In genomic region chr16:89994721-89995474, GRCh38 we compare ENCODE assay signal across 8 cellular contexts. TPM values are rescaled to one million over a fixed set of nuclear protein-coding genes. Genes with fewer than 3 reads are reported as not detected.
A peak's percentile ranks its signal among the peaks of the same experiment; 100 is the strongest.
DNase-seq lines count a peak whose midpoint lies in the region; ATAC-seq and TF ChIP-seq lines count a peak whose summit lies in the region.
"Not testable (repeated sequence)": the region's sequence is repeated elsewhere in the genome, so short reads cannot be mapped to it uniquely, and the experiment has no call there.

No MANE protein-coding gene starts in this region.

- not testable (repeated sequence) for H2AFZ ChIP-seq in OCI-LY7 (ENCODE audit: low read length)

- POLR2A ChIA-PET in OCI-LY7 (lab: Charles Lee), result not testable (repeated sequence)

- CTCF ChIA-PET in OCI-LY7 (lab: Charles Lee; ENCODE audit: unreplicated experiment), result not testable (repeated sequence)

- not testable (repeated sequence) for BruUV-seq in OCI-LY7 (replicated peaks; lab: Mats Ljungman, UMichigan)

- H4K20me1 ChIP-seq in OCI-LY7 (ENCODE audit: insufficient read depth, low read length), result not testable (repeated sequence)

- peak overlapping the region; percentile 96 for H3K27ac ChIP-seq in HUES48 (ENCODE audit: low read depth, low read length)
- peak overlapping the region; percentile 51 for H3K27ac ChIP-seq in OCI-LY7 (ENCODE audit: low read depth, low read length, poor library complexity, severe bottlenecking)
- peak overlapping the region; percentile 62 for H3K27ac ChIP-seq in foreskin keratinocyte

- peak overlapping the region; percentile 66 for H3K9ac ChIP-seq in HUES48 (ENCODE audit: low read depth, low read length)

- DNase-seq in BE2C, result peak; percentile 81
- peak; percentile 32 for DNase-seq in OCI-LY7 (ENCODE audit: low spot score)
- peak; percentile 32 to 33 for DNase-seq in activated CD4-positive, alpha-beta T cell treated with anti-CD3 and anti-CD28 coated beads, Interleukin-2, amount 50 U/mL, for 24 hours (ENCODE audit: low read depth in 1 of 2, low spot score in 1 of 2)
- DNase-seq in astrocyte of the spinal cord (ENCODE audit: low read depth, low spot score), result peak; percentile 64
- peak; percentile 16 to 39 for DNase-seq in foreskin keratinocyte
- DNase-seq in neural crest cell (ENCODE audit: low read depth, low spot score), result not testable (repeated sequence)
- DNase-seq in stimulated activated CD8-positive, alpha-beta memory T cell treated with anti-CD3 and anti-CD28 coated beads, Interleukin-4, amount 100 ng/mL, for 24 hours (ENCODE audit: low read depth), result peak; percentile 20

- H3K36me3 ChIP-seq in BE2C, result peaks cover 70% of the 10 kb centered on the region
- peaks cover 69% of the 10 kb centered on the region for H3K36me3 ChIP-seq in HUES48 (ENCODE audit: control insufficient read depth, insufficient read depth, low read length)
- peaks cover 79% of the 10 kb centered on the region for H3K36me3 ChIP-seq in OCI-LY7 (ENCODE audit: insufficient read depth, low read length)

- not testable (repeated sequence) for H3K27me3 Mint-ChIP-seq in neural crest cell (ENCODE audit: low read depth)

- intact Hi-C loops in OCI-LY7 (cut with micrococcal nuclease; ENCODE audit: unreplicated experiment), result not testable (repeated sequence)

- H3K9me3 Mint-ChIP-seq in neural crest cell, result not testable (repeated sequence)

- H3K9me3 ChIP-seq in BE2C, result not testable (repeated sequence)
- peaks cover 32% of the 10 kb centered on the region for H3K9me3 ChIP-seq in HUES48 (ENCODE audit: control insufficient read depth, insufficient read depth, low read length)
- peaks cover 21% of the 10 kb centered on the region for H3K9me3 ChIP-seq in OCI-LY7 (ENCODE audit: low read length)

- in situ Hi-C loops in astrocyte of the spinal cord (cut with HindIII; ENCODE audit: low sequenced_read_pairs), result not testable (repeated sequence)

- not testable (repeated sequence) for H3K4me1 ChIP-seq in BE2C; HUES48 (ENCODE audit: control insufficient read depth, insufficient read depth, low read length); OCI-LY7 (ENCODE audit: insufficient read depth, low read length, poor library complexity, severe bottlenecking); foreskin keratinocyte

- peak overlapping the region; percentile 16 for H3K4me3 Mint-ChIP-seq in neural crest cell

- TF ChIP-seq CTCF in BE2C (IDR thresholded peaks at IDR 0.05; ENCODE audit: low read depth, low read length); OCI-LY7 (conservative IDR thresholded peaks at IDR 0.05; ENCODE audit: low read length); astrocyte of the spinal cord (IDR thresholded peaks at IDR 0.05; ENCODE audit: low read depth, low read length); foreskin keratinocyte (conservative IDR thresholded peaks at IDR 0.05); neural crest cell (conservative IDR thresholded peaks at IDR 0.05): not testable (repeated sequence)

- not testable (repeated sequence) for H3K4me2 ChIP-seq in OCI-LY7 (ENCODE audit: low read length)

- H3K27me3 ChIP-seq in BE2C; HUES48 (ENCODE audit: control insufficient read depth, insufficient read depth, low read length); foreskin keratinocyte: not testable (repeated sequence)

- not testable (repeated sequence) for H3K4me3 ChIP-seq in BE2C (ENCODE audit: low read depth, low read length); HUES48 (ENCODE audit: low read depth, low read length); OCI-LY7 (ENCODE audit: low read depth, low read length, poor library complexity, severe bottlenecking); astrocyte of the spinal cord (ENCODE audit: low read depth, low read length)

- not testable (repeated sequence) for H3K9me2 ChIP-seq in OCI-LY7 (ENCODE audit: insufficient read depth, low read length)

- ATAC-seq in foreskin keratinocyte, result peak; percentile 62

- H3K27ac Mint-ChIP-seq in neural crest cell (ENCODE audit: unreplicated experiment), result peak overlapping the region; percentile 84

- not testable (repeated sequence) for H3K79me2 ChIP-seq in OCI-LY7 (ENCODE audit: insufficient read depth, low read depth, low read length)

- peaks cover 30% of the 10 kb centered on the region for H3K36me3 Mint-ChIP-seq in neural crest cell (ENCODE audit: low read depth)

- H3K4me1 Mint-ChIP-seq in neural crest cell, result not testable (repeated sequence)

RNA-seq across cellular contexts. Expression of gene DBNDD1, which starts 24.4 kb away (rescaled TPM):
- 54.3 TPM for polyA plus RNA-seq in BE2C (2012; ENCODE audit: insufficient read depth, insufficient read length, low read depth)
- 0.98 and 1.1 TPM in 2 replicates for total RNA-seq in OCI-LY7 (2014; rRNA removed; shearing (Covaris generic))
- total RNA-seq in OCI-LY7 (2022), result 0.57 and 0.85 TPM in 2 replicates
- 1.8 and 11.8 TPM in 2 replicates for total RNA-seq in foreskin keratinocyte
- polyA plus RNA-seq in foreskin keratinocyte, result 2.4 and 14.5 TPM in 2 replicates
- total RNA-seq in neural crest cell, result 4.9 and 5.6 TPM in 2 replicates

RNA-seq across cellular contexts. Expression of gene DEF8, which starts 46.3 kb away (rescaled TPM):
- 249 TPM for polyA plus RNA-seq in BE2C (2012; ENCODE audit: insufficient read depth, insufficient read length, low read depth)
- total RNA-seq in OCI-LY7 (2014; rRNA removed; shearing (Covaris generic)), result 222 and 292 TPM in 2 replicates
- total RNA-seq in OCI-LY7 (2022) (295 and 380 TPM in 2 replicates), foreskin keratinocyte (87.8 and 90.1 TPM in 2 replicates), neural crest cell (67.6 and 70.1 TPM in 2 replicates)
- 111 TPM in 2 replicates for polyA plus RNA-seq in foreskin keratinocyte
